ENCODE assay signal across 15 cellular contexts in the genomic region with DNA sequence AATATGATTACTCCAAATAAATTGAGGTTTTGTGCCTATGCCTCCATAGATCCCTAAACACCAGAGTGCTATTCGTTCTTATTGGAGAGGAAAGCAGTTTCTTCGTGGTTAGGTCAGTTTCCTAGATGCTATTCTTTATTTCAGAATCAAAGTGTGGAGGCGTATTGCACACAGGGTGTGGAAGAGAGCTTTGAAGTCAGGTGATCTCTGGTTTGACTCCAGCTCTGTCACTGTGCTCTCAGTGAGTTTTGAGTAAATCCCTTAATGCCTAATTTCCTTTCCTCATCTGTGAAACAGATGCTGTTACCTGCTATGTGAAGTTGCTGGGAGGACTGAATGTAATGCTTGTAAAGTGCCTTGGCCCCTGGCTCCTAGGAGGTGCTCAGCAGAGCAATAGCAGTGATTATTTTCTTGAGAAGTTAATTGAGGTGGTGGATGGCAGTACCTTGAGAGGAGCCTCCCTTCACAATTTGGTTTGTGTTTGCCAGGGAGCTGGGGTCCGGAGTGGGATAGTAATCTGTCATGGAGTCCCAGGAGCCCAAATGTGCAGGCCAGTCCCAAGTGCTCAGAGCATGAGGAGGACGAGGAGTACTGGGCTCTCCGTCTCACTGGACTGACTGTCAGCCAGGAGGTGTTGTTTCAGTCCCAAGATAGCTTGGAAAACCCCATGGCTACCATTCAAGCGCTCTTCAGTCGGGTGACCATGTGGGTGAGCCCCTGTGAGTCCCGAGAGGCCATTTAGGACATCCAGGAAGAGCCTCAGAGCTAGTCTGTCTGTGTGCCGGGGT. TPM values are rescaled to one million over a fixed set of nuclear protein-coding genes. Genes with fewer than 3 reads are reported as not detected.
DNase-seq lines count a peak whose midpoint lies in the region; ATAC-seq and TF ChIP-seq lines count a peak whose summit lies in the region.
"Had no signal": no experiment of that assay in that cellular context is flagged by ENCODE, and none has a peak within 500 bp of the region (broad histone marks: within the 10 kb centered on the region; RNA-seq: fewer than 3 reads in every experiment).

No MANE protein-coding gene starts in this region.

- H3K4me1 ChIP-seq in GM23338 (ENCODE audit: insufficient read depth) (no peaks in the 10 kb centered on the region; the same call in 1 of the 2 replicates), trophoblast cell (ENCODE audit: control insufficient read depth in 1 of 2, insufficient read depth in 2 of 2, low read length in 2 of 2) (peaks cover 0 to 7% of the 10 kb centered on the region in 2 experiments)
- H3K4me1 ChIP-seq: suprapubic skin had no signal

- H2BK12ac ChIP-seq in trophoblast cell (ENCODE audit: low read length): no peak overlapping the region

- no peaks in the 10 kb centered on the region for H3K9me2 ChIP-seq in GM23338 (ENCODE audit: insufficient read depth)

- peaks cover 2% of the 10 kb centered on the region for H3K9me3 Mint-ChIP-seq in activated CD4-positive, alpha-beta T cell treated with anti-CD3 and anti-CD28 coated beads, Interleukin-2, amount 10 ng/mL, durations not matched to agents 7 days and 5 days
- H3K9me3 Mint-ChIP-seq in GM23338 (no peaks in the 10 kb centered on the region), WTC11 (no peaks in the 10 kb centered on the region)
- H3K9me3 Mint-ChIP-seq: activated naive CD4-positive, alpha-beta T cell treated with anti-CD3 and anti-CD28 coated beads, Interleukin-2, amount 50 U/mL, for 24 hours; T-helper 2 cell treated with Interferon-gamma antibody and Interleukin-4, amounts not matched to agents 5 μg/mL and 100 μg/mL, for 36 hours had no signal

- no peak overlapping the region for H3K23ac ChIP-seq in trophoblast cell (ENCODE audit: low read length)

- no peak overlapping the region for H4K8ac ChIP-seq in trophoblast cell (ENCODE audit: low read depth, low read length)

- no peak overlapping the region for H2AFZ ChIP-seq in GM23338
- H2AFZ ChIP-seq in trophoblast cell (ENCODE audit: insufficient read depth, low read length, poor library complexity): no peak overlapping the region

- no peaks in the 10 kb centered on the region for H3F3A ChIP-seq in GM23338 (replicated peaks; ENCODE audit: low read depth)

- peaks cover 49% of the 10 kb centered on the region for H3K4me1 Mint-ChIP-seq in activated CD4-positive, alpha-beta T cell treated with anti-CD3 and anti-CD28 coated beads, Interleukin-2, amount 10 ng/mL, durations not matched to agents 7 days and 5 days
- H3K4me1 Mint-ChIP-seq in GM23338: no peaks in the 10 kb centered on the region
- H3K4me1 Mint-ChIP-seq in WTC11: no peaks in the 10 kb centered on the region

- ATAC-seq in GM23338: no peak
- no peak for ATAC-seq in WTC11
- no peak for ATAC-seq in GM19397 (IDR thresholded peaks at IDR 0.05; ENCODE audit: unreplicated experiment)

- H3K9me3 ChIP-seq in trophoblast cell (ENCODE audit: insufficient read depth, low read depth, low read length): no peaks in the 10 kb centered on the region
- H3K9me3 ChIP-seq: suprapubic skin had no signal

- H3K4me3 Mint-ChIP-seq in activated CD4-positive, alpha-beta T cell treated with anti-CD3 and anti-CD28 coated beads, Interleukin-2, amount 10 ng/mL, durations not matched to agents 7 days and 5 days: no peak overlapping the region
- no peak overlapping the region for H3K4me3 Mint-ChIP-seq in GM23338
- no peak overlapping the region for H3K4me3 Mint-ChIP-seq in WTC11
- H3K4me3 Mint-ChIP-seq: activated naive CD4-positive, alpha-beta T cell treated with anti-CD3 and anti-CD28 coated beads, Interleukin-2, amount 50 U/mL, for 24 hours; T-helper 2 cell treated with Interferon-gamma antibody and Interleukin-4, amounts not matched to agents 5 μg/mL and 100 μg/mL, for 36 hours had no signal

- CTCF ChIA-PET in activated CD4-positive, alpha-beta T cell treated with anti-CD3 and anti-CD28 coated beads, Interleukin-2, amount 10 ng/mL, durations not matched to agents 7 days and 5 days (lab: Charles Lee): interaction anchor here (0.9 kb wide), 1 partner anchor 10 kb away, joined by 3 read pairs; no protein-coding TSS in a partner anchor
- CTCF ChIA-PET in WTC11 (lab: Charles Lee): no interaction called here

- H3K79me2 ChIP-seq in GM23338 (replicated peaks; ENCODE audit: insufficient read depth) (peaks cover 53% of the 10 kb centered on the region), trophoblast cell (ENCODE audit: control insufficient read depth, insufficient read depth, low read length, poor library complexity) (no peaks in the 10 kb centered on the region)

- H4K20me1 ChIP-seq in GM23338 (replicated peaks; ENCODE audit: insufficient read depth): peaks cover 23% of the 10 kb centered on the region; the same call in 1 of the 2 replicates

- POLR2A ChIA-PET in activated CD4-positive, alpha-beta T cell treated with anti-CD3 and anti-CD28 coated beads, Interleukin-2, amount 10 ng/mL, durations not matched to agents 7 days and 5 days (lab: Charles Lee): interaction anchor here (0.6 kb wide), 1 partner anchor 339 kb away, joined by 3 read pairs; no protein-coding TSS in a partner anchor
- POLR2A ChIA-PET in WTC11 (lab: Charles Lee): no interaction called here

- no peak overlapping the region for H2AK5ac ChIP-seq in trophoblast cell (ENCODE audit: low read length)

- H3K36me3 Mint-ChIP-seq in activated CD4-positive, alpha-beta T cell treated with anti-CD3 and anti-CD28 coated beads, Interleukin-2, amount 10 ng/mL, durations not matched to agents 7 days and 5 days (ENCODE audit: low read depth): peaks cover 60% of the 10 kb centered on the region
- peaks cover 32% of the 10 kb centered on the region for H3K36me3 Mint-ChIP-seq in GM23338 (ENCODE audit: low read depth)
- H3K36me3 Mint-ChIP-seq in WTC11: peaks cover 42% of the 10 kb centered on the region

- no peak overlapping the region for H3K14ac ChIP-seq in trophoblast cell (ENCODE audit: low read length)

- H3K4ac ChIP-seq in trophoblast cell (ENCODE audit: low read depth, low read length): no peak overlapping the region

- no peak overlapping the region for H2BK120ac ChIP-seq in trophoblast cell (ENCODE audit: insufficient read depth, low read length, poor library complexity)

- no peak overlapping the region for H4K91ac ChIP-seq in trophoblast cell (ENCODE audit: low read depth, low read length)

- H3K9ac ChIP-seq in trophoblast cell (ENCODE audit: low read length): no peak overlapping the region

- peak overlapping the region; percentile 47 for H3K18ac ChIP-seq in trophoblast cell (ENCODE audit: low read length)

- TF ChIP-seq CTCF in GM23338 (conservative IDR thresholded peaks at IDR 0.05; ENCODE audit: low read depth in 2 of 2): no peak
- TF ChIP-seq CTCF in WTC11 (IDR thresholded peaks at IDR 0.05): no peak

- H3K27ac Mint-ChIP-seq in activated CD4-positive, alpha-beta T cell treated with anti-CD3 and anti-CD28 coated beads, Interleukin-2, amount 10 ng/mL, durations not matched to agents 7 days and 5 days: peak overlapping the region; percentile 19
- H3K27ac Mint-ChIP-seq in GM23338 (peak overlapping the region; percentile 67; the same call in 1 of the 2 replicates), WTC11 (peak overlapping the region; percentile 46; the same call in 1 of the 2 replicates)
- H3K27ac Mint-ChIP-seq: activated naive CD4-positive, alpha-beta T cell treated with anti-CD3 and anti-CD28 coated beads, Interleukin-2, amount 50 U/mL, for 24 hours; T-helper 2 cell treated with Interferon-gamma antibody and Interleukin-4, amounts not matched to agents 5 μg/mL and 100 μg/mL, for 36 hours had no signal

- no peak overlapping the region for H3K27ac ChIP-seq in GM23338 (ENCODE audit: low read depth)
- H3K27ac ChIP-seq in trophoblast cell (ENCODE audit: low read depth, low read length): no peak overlapping the region
- H3K27ac ChIP-seq: epithelial cell of prostate, suprapubic skin had no signal

- H3K4me2 ChIP-seq in GM23338 (no peak overlapping the region), trophoblast cell (ENCODE audit: low read length) (no peak overlapping the region)

- H2BK5ac ChIP-seq in trophoblast cell (ENCODE audit: low read depth, low read length, poor library complexity): no peak overlapping the region

- no peak for DNase-seq in activated CD4-positive, alpha-beta T cell treated with anti-CD3 and anti-CD28 coated beads, Interleukin-2, amount 10 ng/mL, durations not matched to agents 7 days and 5 days
- DNase-seq in activated CD4-positive, alpha-beta T cell treated with anti-CD3 and anti-CD28 coated beads for 4 hours: no peak
- no peak for DNase-seq in GM23338 (ENCODE audit: low spot score)
- DNase-seq in WTC11 (ENCODE audit: low spot score): no peak
- no peak for DNase-seq in trophoblast cell
- DNase-seq in dermis blood vessel endothelial cell: no peak
- DNase-seq in NK-92 treated with Interleukin-12 subunit alpha and Interleukin-12 subunit beta, amount 100 ng/mL, for 24 hours (lab: John Stamatoyannopoulos, UW): no peak
- DNase-seq: central memory CD4-positive, alpha-beta T cell; NCI-H2081; NCI-H774 had no signal

- H3K27me3 Mint-ChIP-seq in activated CD4-positive, alpha-beta T cell treated with anti-CD3 and anti-CD28 coated beads, Interleukin-2, amount 10 ng/mL, durations not matched to agents 7 days and 5 days: no peaks in the 10 kb centered on the region
- H3K27me3 Mint-ChIP-seq in GM23338 (ENCODE audit: insufficient read depth, low read depth, poor library complexity) (peaks cover 2% of the 10 kb centered on the region), WTC11 (ENCODE audit: low read depth) (no peaks in the 10 kb centered on the region)
- H3K27me3 Mint-ChIP-seq: activated naive CD4-positive, alpha-beta T cell treated with anti-CD3 and anti-CD28 coated beads, Interleukin-2, amount 50 U/mL, for 24 hours had no signal

- no peak overlapping the region for H3K4me3 ChIP-seq in GM23338
- H3K4me3 ChIP-seq in trophoblast cell (ENCODE audit: low read depth, low read length): no peak overlapping the region
- H3K4me3 ChIP-seq: suprapubic skin had no signal

- H4K12ac ChIP-seq in trophoblast cell (ENCODE audit: low read depth, low read length): no peak overlapping the region

- no CpG with 5 or more reads among the region's 10 CpGs for WGBS in trophoblast cell (ENCODE audit: extremely low coverage, insufficient coverage, insufficient read length)

- no peaks in the 10 kb centered on the region for H3K27me3 ChIP-seq in GM23338 (ENCODE audit: insufficient read depth)
- H3K27me3 ChIP-seq in trophoblast cell (ENCODE audit: insufficient read depth, low read length): no peaks in the 10 kb centered on the region
- H3K27me3 ChIP-seq: suprapubic skin had no signal

- peaks cover 5% of the 10 kb centered on the region for H3K79me1 ChIP-seq in trophoblast cell (ENCODE audit: low read length)

- H3K36me3 ChIP-seq in GM23338 (ENCODE audit: insufficient read depth): peaks cover 26% of the 10 kb centered on the region
- peaks cover 2 to 4% of the 10 kb centered on the region in 2 experiments for H3K36me3 ChIP-seq in trophoblast cell (ENCODE audit: control insufficient read depth in 1 of 2, insufficient read depth in 2 of 2, low read length in 2 of 2)

RNA-seq across cellular contexts. Expression of a gene that starts 14.9 kb away (rescaled TPM):
- total RNA-seq in activated CD4-positive, alpha-beta T cell treated with anti-CD3 and anti-CD28 coated beads, Interleukin-2, amount 10 ng/mL, durations not matched to agents 7 days and 5 days: 10 to 100 TPM; 36.9 to 45.8 TPM
- 64.1 and 80.7 TPM in 2 replicates for total RNA-seq in GM23338 (2014; rRNA removed; shearing (Covaris generic))
- 150 TPM in 2 replicates for polyA plus RNA-seq in GM23338 (2016; fragmentation: Nextera tagmentation; extraction: Ambion mirVana)
- total RNA-seq in WTC11 (2021) (102 to 109 TPM (median 103 TPM) in 3 replicates), dermis blood vessel endothelial cell (14.8 and 15.3 TPM in 2 replicates)
- 28.8 and 32.4 TPM in 2 replicates for polyA plus RNA-seq in trophoblast cell (2013)
